In the genomic region with DNA sequence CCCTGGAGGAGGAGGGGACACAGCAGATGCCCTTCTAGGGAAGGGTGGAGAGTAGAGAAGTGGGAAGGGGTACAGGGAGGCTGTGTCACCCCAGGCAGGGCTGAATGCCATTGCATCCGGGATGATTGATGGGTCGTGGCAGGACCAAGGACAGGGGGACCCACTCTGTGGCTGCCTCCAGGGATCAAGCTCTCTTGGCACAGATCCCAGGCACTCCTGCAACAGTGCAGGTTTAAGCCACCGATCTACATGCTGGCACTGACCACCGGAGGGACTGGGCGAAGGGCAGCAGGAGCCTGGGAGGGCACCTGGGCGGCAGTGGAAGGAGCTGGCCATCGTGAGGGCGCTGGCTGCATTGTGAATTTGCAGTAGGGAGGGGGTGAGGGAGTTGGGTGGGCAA, we compare ENCODE assay signal across 8 cellular contexts. TPM values are rescaled to one million over a fixed set of nuclear protein-coding genes. Genes with fewer than 3 reads are reported as not detected.
DNase-seq lines count a peak whose midpoint lies in the region; ATAC-seq and TF ChIP-seq lines count a peak whose summit lies in the region.
"Not testable (repeated sequence)": the region's sequence is repeated elsewhere in the genome, so short reads cannot be mapped to it uniquely, and the experiment has no call there.

No MANE protein-coding gene starts in this region.

- DNase-seq in CD14-positive monocyte (ENCODE audit: low spot score); activated CD4-positive, alpha-beta T cell treated with anti-CD3 and anti-CD28 coated beads, Interleukin-2, amount 10 ng/mL, durations not matched to agents 24 days and 14 days; astrocyte of the cerebellum (ENCODE audit: low read depth); immature natural killer cell; nephron progenitor cell; stimulated activated effector memory CD8-positive, alpha-beta T cell treated with anti-CD3 and anti-CD28 coated beads, Interleukin-12 subunit alpha, Interleukin-12 subunit beta, amount 100 ng/mL, for 72 hours (ENCODE audit: low spot score in 2 of 2): not testable (repeated sequence)

- not testable (repeated sequence) for H3K27me3 ChIP-seq in HUES48 (ENCODE audit: control insufficient read depth, insufficient read depth, low read length)

- peak overlapping the region; percentile 39; the same call in 1 of the 2 replicates for H3K4me3 ChIP-seq in HUES48 (ENCODE audit: low read depth, low read length)
- peak overlapping the region; percentile 24 for H3K4me3 ChIP-seq in astrocyte of the cerebellum (ENCODE audit: low read depth, low read length)

- not testable (repeated sequence) for H3K9me3 ChIP-seq in HUES48 (ENCODE audit: control insufficient read depth, insufficient read depth, low read length)

- peaks cover 10 to 28% (median 13%) of the 10 kb centered on the region in 3 donors for H3K27me3 Mint-ChIP-seq in CD14-positive monocyte (ENCODE audit: low read depth in 3 of 3)
- H3K27me3 Mint-ChIP-seq in activated CD4-positive, alpha-beta T cell treated with anti-CD3 and anti-CD28 coated beads, Interleukin-2, amount 10 ng/mL, durations not matched to agents 24 days and 14 days, result peaks cover 23% of the 10 kb centered on the region
- H3K27me3 Mint-ChIP-seq in immature natural killer cell (ENCODE audit: low read depth in 3 of 3), result peaks cover 9 to 11% (median 10%) of the 10 kb centered on the region in 3 donors
- not testable (repeated sequence) for H3K27me3 Mint-ChIP-seq in nephron progenitor cell (ENCODE audit: low read depth, poor library complexity)

- H3K4me1 Mint-ChIP-seq in CD14-positive monocyte (peaks cover 14% of the 10 kb centered on the region), nephron progenitor cell (peaks cover 35% of the 10 kb centered on the region)
- H3K4me1 Mint-ChIP-seq in activated CD4-positive, alpha-beta T cell treated with anti-CD3 and anti-CD28 coated beads, Interleukin-2, amount 10 ng/mL, durations not matched to agents 24 days and 14 days; immature natural killer cell; stimulated activated effector memory CD8-positive, alpha-beta T cell treated with anti-CD3 and anti-CD28 coated beads, Interleukin-12 subunit alpha, Interleukin-12 subunit beta, amount 100 ng/mL, for 72 hours: not testable (repeated sequence)

- H3K4me3 Mint-ChIP-seq in CD14-positive monocyte, result peak overlapping the region; percentile 58 to 71
- H3K4me3 Mint-ChIP-seq in activated CD4-positive, alpha-beta T cell treated with anti-CD3 and anti-CD28 coated beads, Interleukin-2, amount 10 ng/mL, durations not matched to agents 24 days and 14 days, result peak overlapping the region; percentile 44
- H3K4me3 Mint-ChIP-seq in immature natural killer cell, result peak overlapping the region in 4 of 5 donors; percentile 41 to 71 (median 56)
- peak overlapping the region; percentile 76 for H3K4me3 Mint-ChIP-seq in nephron progenitor cell
- H3K4me3 Mint-ChIP-seq in stimulated activated effector memory CD8-positive, alpha-beta T cell treated with anti-CD3 and anti-CD28 coated beads, Interleukin-12 subunit alpha, Interleukin-12 subunit beta, amount 100 ng/mL, for 72 hours, result peak overlapping the region; percentile 42

- H3K36me3 Mint-ChIP-seq in CD14-positive monocyte; activated CD4-positive, alpha-beta T cell treated with anti-CD3 and anti-CD28 coated beads, Interleukin-2, amount 10 ng/mL, durations not matched to agents 24 days and 14 days (ENCODE audit: low read depth); immature natural killer cell; nephron progenitor cell (ENCODE audit: low read depth); stimulated activated effector memory CD8-positive, alpha-beta T cell treated with anti-CD3 and anti-CD28 coated beads, Interleukin-12 subunit alpha, Interleukin-12 subunit beta, amount 100 ng/mL, for 72 hours: not testable (repeated sequence)

- H3K27ac Mint-ChIP-seq in CD14-positive monocyte (peak overlapping the region in 1 of 7 donors; percentile 74), immature natural killer cell (peak overlapping the region in 1 of 6 donors; percentile 53)
- H3K27ac Mint-ChIP-seq in activated CD4-positive, alpha-beta T cell treated with anti-CD3 and anti-CD28 coated beads, Interleukin-2, amount 10 ng/mL, durations not matched to agents 24 days and 14 days, result peak overlapping the region; percentile 67
- not testable (repeated sequence) for H3K27ac Mint-ChIP-seq in nephron progenitor cell; stimulated activated effector memory CD8-positive, alpha-beta T cell treated with anti-CD3 and anti-CD28 coated beads, Interleukin-12 subunit alpha, Interleukin-12 subunit beta, amount 100 ng/mL, for 72 hours

- not testable (repeated sequence) for H3K4me1 ChIP-seq in HUES48 (ENCODE audit: control insufficient read depth, insufficient read depth, low read length)

- intact Hi-C loops in CD14-positive monocyte (cut with micrococcal nuclease), result loop anchor here in 1 of 2 donors (1.0 kb wide), 1 partner anchor 24 kb away; no protein-coding TSS in a partner anchor
- intact Hi-C loops in activated CD4-positive, alpha-beta T cell treated with anti-CD3 and anti-CD28 coated beads, Interleukin-2, amount 10 ng/mL, durations not matched to agents 24 days and 14 days (cut with micrococcal nuclease), result loop anchor here (1.0 kb wide), 1 partner anchor 24 kb away; no protein-coding TSS in a partner anchor

- in situ Hi-C loops in astrocyte of the cerebellum (cut with HindIII; ENCODE audit: low sequenced_read_pairs), result not testable (repeated sequence)

- not testable (repeated sequence) for H3K9ac ChIP-seq in HUES48 (ENCODE audit: low read depth, low read length)

- not testable (repeated sequence) for H3K36me3 ChIP-seq in HUES48 (ENCODE audit: control insufficient read depth, insufficient read depth, low read length)

- H3K9me3 Mint-ChIP-seq in CD14-positive monocyte; activated CD4-positive, alpha-beta T cell treated with anti-CD3 and anti-CD28 coated beads, Interleukin-2, amount 10 ng/mL, durations not matched to agents 24 days and 14 days; immature natural killer cell; nephron progenitor cell; stimulated activated effector memory CD8-positive, alpha-beta T cell treated with anti-CD3 and anti-CD28 coated beads, Interleukin-12 subunit alpha, Interleukin-12 subunit beta, amount 100 ng/mL, for 72 hours: not testable (repeated sequence)

- not testable (repeated sequence) for TF ChIP-seq CTCF in CD14-positive monocyte (IDR thresholded peaks at IDR 0.05); astrocyte of the cerebellum (IDR thresholded peaks at IDR 0.05; ENCODE audit: low read depth, low read length, missing control alignments); nephron progenitor cell (IDR thresholded peaks at IDR 0.05)

- ATAC-seq in esophagus mucosa, result peak; percentile 30
- not testable (repeated sequence) for ATAC-seq in stimulated activated effector memory CD8-positive, alpha-beta T cell treated with anti-CD3 and anti-CD28 coated beads, Interleukin-12 subunit alpha, Interleukin-12 subunit beta, amount 100 ng/mL, for 72 hours

- H3K27ac ChIP-seq in HUES48 (ENCODE audit: low read depth, low read length), result not testable (repeated sequence)

RNA-seq across cellular contexts. Expression of a gene that starts 22.6 kb away (rescaled TPM):
- 1 to 10 TPM; 2.4 to 4.2 TPM for polyA plus RNA-seq in CD14-positive monocyte
- total RNA-seq in activated CD4-positive, alpha-beta T cell treated with anti-CD3 and anti-CD28 coated beads, Interleukin-2, amount 10 ng/mL, durations not matched to agents 24 days and 14 days, result 3.9 and 4.7 TPM in 2 replicates
- total RNA-seq in esophagus mucosa, result 70.3 TPM
- 1 to 10 TPM; 1.4 to 3.8 (median 2.9) TPM for polyA plus RNA-seq in immature natural killer cell

RNA-seq across cellular contexts. Expression of a gene that starts 47.5 kb away (rescaled TPM):
- under 1 TPM in 1 of 2 donors, not detected in 1; 0.15 TPM for polyA plus RNA-seq in CD14-positive monocyte
- total RNA-seq in activated CD4-positive, alpha-beta T cell treated with anti-CD3 and anti-CD28 coated beads, Interleukin-2, amount 10 ng/mL, durations not matched to agents 24 days and 14 days, result 0.12 TPM in 1 of 2 replicates, not detected in the other
- total RNA-seq in esophagus mucosa, result 3.0 TPM
- under 1 TPM in 1 of 3 donors, not detected in 2; 0.11 TPM for polyA plus RNA-seq in immature natural killer cell

Comparison
In these comparisons a context has a peak if more than half of its experiments do, and no peak if none do; other contexts are left out.
1. RNA of a gene that starts 22.6 kb away (total RNA-seq): 70.3 TPM in esophagus mucosa (single experiment); 3.9 to 4.7 TPM in activated CD4-positive, alpha-beta T cell treated with anti-CD3 and anti-CD28 coated beads, Interleukin-2, amount 10 ng/mL, durations not matched to agents 24 days and 14 days; every median in the first group is over 10 times any median in the second.
2. Peak in every context shown above with its lines, with median percentiles within 50 percentile points of each other: H3K4me3 Mint-ChIP-seq.